In the genomic region with DNA sequence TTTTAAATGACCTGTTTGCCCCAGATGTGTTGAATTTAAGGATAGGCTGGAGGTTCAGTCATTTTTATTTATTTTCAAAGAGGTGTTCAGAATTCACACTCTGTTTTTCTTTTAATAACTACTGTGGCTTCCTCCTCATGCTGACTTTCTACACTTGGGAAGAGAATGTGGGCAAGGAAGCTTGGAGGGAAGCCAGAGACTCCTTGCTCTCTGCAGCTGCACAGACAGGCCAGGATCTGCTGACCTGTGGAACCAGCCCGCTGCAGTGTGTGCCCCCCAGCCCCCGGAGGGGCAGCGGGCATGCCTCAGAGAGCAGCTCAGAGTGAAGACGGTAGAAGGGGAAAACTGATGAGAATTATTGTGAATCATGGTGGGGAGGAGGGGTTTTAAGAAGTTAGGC, we compare ENCODE assay signal across 23 cellular contexts. TPM values are rescaled to one million over a fixed set of nuclear protein-coding genes. Genes with fewer than 3 reads are reported as not detected.
DNase-seq lines count a peak whose midpoint lies in the region; ATAC-seq, FAIRE-seq and TF ChIP-seq lines count a peak whose summit lies in the region.
"Had no signal": no experiment of that assay in that cellular context is flagged by ENCODE, and none has a peak within 500 bp of the region (broad histone marks: within the 10 kb centered on the region; RNA-seq: fewer than 3 reads in every experiment).

No MANE protein-coding gene starts in this region.

- no peak for TF ChIP-seq POLR2A in thyroid gland (IDR thresholded peaks at IDR 0.05)

- H3K9me3 ChIP-seq in right atrium auricular region (no peaks in the 10 kb centered on the region), colonic mucosa (no peaks in the 10 kb centered on the region), kidney (ENCODE audit: control insufficient read depth in 1 of 2, low read length in 2 of 2) (no peaks in the 10 kb centered on the region), thyroid gland (no peaks in the 10 kb centered on the region)
- H3K9me3 ChIP-seq: adrenal gland, mucosa of descending colon had no signal

- intact Hi-C loops in Right ventricle myocardium superior (cut with DNase I) (no loop called here), colonic mucosa (cut with DNase I) (no loop called here), kidney (cut with DNase I) (no loop called here), thyroid gland (cut with DNase I) (no loop called here)

- no peak overlapping the region for H3K27ac ChIP-seq in right atrium auricular region
- H3K27ac ChIP-seq in colonic mucosa: peak overlapping the region; percentile 16
- peak overlapping the region; percentile 33 to 63 for H3K27ac ChIP-seq in kidney (ENCODE audit: low read depth in 2 of 2, low read length in 2 of 2)
- H3K27ac ChIP-seq in thyroid gland: no peak overlapping the region
- H3K27ac ChIP-seq: adrenal gland, neural progenitor cell had no signal

- H3K4me3 ChIP-seq in right atrium auricular region (no peak overlapping the region), colonic mucosa (no peak overlapping the region), kidney (ENCODE audit: low read length in 2 of 2) (no peak overlapping the region), thyroid gland (replicated peaks in 1 of 3) (no peak overlapping the region)
- H3K4me3 ChIP-seq: adrenal gland, GM23338, mucosa of descending colon, neural progenitor cell had no signal

- FAIRE-seq in kidney (lab: Jason Lieb, UNC): no peak
- FAIRE-seq: GM18507, HTR-8/SVneo had no signal

- 51 to 53% methylated on average over 4 of the region's 4 CpGs for WGBS in thyroid gland, 2 donors

- TF ChIP-seq CTCF in right atrium auricular region (IDR thresholded peaks at IDR 0.05) (no peak), colonic mucosa (IDR thresholded peaks at IDR 0.05) (no peak), kidney (IDR thresholded peaks at IDR 0.05; ENCODE audit: borderline replicate concordance, extremely low read depth, insufficient read depth) (no peak), thyroid gland (IDR thresholded peaks at IDR 0.05) (no peak)

- H3K4me1 ChIP-seq in right atrium auricular region (peaks cover 0 to 42% of the 10 kb centered on the region in 2 donors), colonic mucosa (peaks cover 7% of the 10 kb centered on the region), kidney (ENCODE audit: control insufficient read depth in 1 of 2, insufficient read depth in 1 of 2, low read depth in 1 of 2, low read length in 2 of 2) (peaks cover 29 to 34% of the 10 kb centered on the region in 2 donors), thyroid gland (peaks cover 14 to 30% of the 10 kb centered on the region in 2 donors)
- H3K4me1 ChIP-seq: neural progenitor cell had no signal

- ATAC-seq in Right ventricle myocardium superior (ENCODE audit: poor library complexity) (peak; percentile 57), HG02840 (IDR thresholded peaks at IDR 0.05; ENCODE audit: low FRiP score, unreplicated experiment) (no peak)
- ATAC-seq: activated T-cell treated with anti-CD3 and anti-CD28 coated beads, Interleukin-2, amount 50 U/mL, for 4 hours; GM23338; Panc1 had no signal

- DNase-seq in Right ventricle myocardium superior (no peak), right atrium auricular region (ENCODE audit: low spot score) (no peak), colonic mucosa (no peak), kidney (no peak), thyroid gland (peak; percentile 41 to 61), pons (ENCODE audit: low spot score) (no peak), cerebellar cortex (ENCODE audit: low spot score) (no peak)
- DNase-seq: activated CD4-positive, alpha-beta T cell treated with anti-CD3 and anti-CD28 coated beads for 4 hours; activated T-cell treated with anti-CD3 and anti-CD28 coated beads, Interleukin-2, amount 50 U/mL, for 4 hours; AML-193; DMS79; hippocampal formation; immature natural killer cell; NCI-H146; stimulated activated CD8-positive, alpha-beta memory T cell treated with anti-CD3 and anti-CD28 coated beads, Interleukin-4, amount 100 ng/mL, for 48 hours had no signal

- peaks cover 22% of the 10 kb centered on the region for H3K36me3 ChIP-seq in right atrium auricular region
- no peaks in the 10 kb centered on the region for H3K36me3 ChIP-seq in colonic mucosa
- H3K36me3 ChIP-seq in kidney (ENCODE audit: control insufficient read depth in 1 of 2, insufficient read depth in 2 of 2, low read length in 2 of 2): peaks cover 3 to 7% of the 10 kb centered on the region in 2 donors
- peaks cover 5 to 12% of the 10 kb centered on the region in 2 donors for H3K36me3 ChIP-seq in thyroid gland
- H3K36me3 ChIP-seq: neural progenitor cell had no signal

- H3K9ac ChIP-seq in colonic mucosa (ENCODE audit: low read depth in 2 of 2, low read length in 2 of 2): no peak overlapping the region
- no peak overlapping the region for H3K9ac ChIP-seq in kidney (ENCODE audit: low read length in 2 of 2)
- H3K9ac ChIP-seq: neural progenitor cell had no signal

- H3K27me3 ChIP-seq in right atrium auricular region (no peaks in the 10 kb centered on the region), colonic mucosa (no peaks in the 10 kb centered on the region), thyroid gland (no peaks in the 10 kb centered on the region)
- H3K27me3 ChIP-seq: adrenal gland, neural progenitor cell had no signal

RNA-seq across cellular contexts. Expression of a gene that starts 16.9 kb away (rescaled TPM):
- 601 TPM for total RNA-seq in Right ventricle myocardium superior
- 100 to 1,000 TPM; 491 to 509 TPM for total RNA-seq in right atrium auricular region
- 100 to 1,000 TPM; 338 to 410 TPM for total RNA-seq in colonic mucosa
- 296 TPM for total RNA-seq in kidney
- polyA plus RNA-seq in kidney (ENCODE audit: insufficient read depth, low read depth, low replicate concordance): 545 TPM
- total RNA-seq in thyroid gland: 100 to 1,000 TPM; 146 to 366 (median 307) TPM

RNA-seq across cellular contexts. Expression of a gene that starts 50.4 kb away (rescaled TPM):
- total RNA-seq in Right ventricle myocardium superior (54.7 TPM), right atrium auricular region (10 to 100 TPM; 55.0 to 66.2 TPM), colonic mucosa (10 to 100 TPM; 62.3 to 77.4 TPM), kidney (70.7 TPM), thyroid gland (100 to 1,000 TPM in 3 of 4 donors, 10 to 100 TPM in 1; 99.7 to 348 (median 192) TPM)
- polyA plus RNA-seq in kidney (ENCODE audit: insufficient read depth, low read depth, low replicate concordance): 77.2 TPM

Comparison
In these comparisons a context has a peak if more than half of its experiments do, and no peak if none do; other contexts are left out.
1. DNase-seq: peak in thyroid gland (2 of 2); none in Right ventricle myocardium superior (single experiment), right atrium auricular region (single experiment), colonic mucosa (single experiment), kidney (single experiment), pons (single experiment) and cerebellar cortex (single experiment).
2. H3K27ac ChIP-seq: peak in colonic mucosa (single experiment) and kidney (2 of 2); none in right atrium auricular region (0 of 2) and thyroid gland (0 of 3).